In the genomic region with DNA sequence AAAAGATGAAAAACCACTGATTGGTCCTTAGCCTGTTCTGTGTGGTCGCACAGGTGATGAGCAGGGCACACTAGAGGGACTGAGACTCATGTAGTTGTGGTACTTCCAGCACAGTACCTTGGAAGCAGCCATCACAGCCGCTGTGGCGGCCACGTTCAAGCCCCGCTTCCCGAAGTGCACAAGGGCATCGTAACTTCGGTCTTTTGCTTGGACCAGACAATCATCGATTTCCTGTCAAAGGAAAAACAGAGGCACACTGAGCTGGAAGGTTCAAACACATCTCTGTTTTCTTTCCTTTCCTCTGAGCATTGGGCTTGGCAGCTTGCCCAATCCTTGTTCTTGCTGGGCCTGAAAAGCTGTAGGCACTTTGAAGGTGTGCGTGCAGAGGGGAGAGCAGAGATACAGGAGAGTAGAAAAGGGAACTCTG, we compare ENCODE assay signal across 1 cellular context.
A peak's percentile ranks its signal among the peaks of the same experiment; 100 is the strongest.
TF ChIP-seq lines count a peak whose summit lies in the region.

No MANE protein-coding gene starts in this region.

TF ChIP-seq in K562, 482 proteins besides CTCF, POLR2A, EP300 and RAD21:
- no peak for TF ChIP-seq BCL6 (CRISPR knock-in tag; IDR thresholded peaks at IDR 0.05)
- TF ChIP-seq NFIC (IDR thresholded peaks at IDR 0.05) = peak; percentile 89
- TF ChIP-seq ZNF121 (CRISPR knock-in tag; conservative IDR thresholded peaks at IDR 0.05) = no peak
- 0 out of 2 replicates have a peak, but pooled peaks have one; percentile 38 for TF ChIP-seq NFIX (CRISPR knock-in tag; IDR thresholded peaks at IDR 0.05; ENCODE audit: low read depth)
